ENCODE assay signal across 24 cellular contexts in genomic region chr10:127585519-127586023, GRCh38. TPM values are rescaled to one million over a fixed set of nuclear protein-coding genes. Genes with fewer than 3 reads are reported as not detected.
"Had no signal": no experiment of that assay in that cellular context is flagged by ENCODE, and none has a peak within 500 bp of the region (broad histone marks: within the 10 kb centered on the region; RNA-seq: fewer than 3 reads in every experiment).

No MANE protein-coding gene starts in this region.

- H3K36me3 ChIP-seq: ascending aorta, Peyer's patch, SJSA1 had no signal

- ATAC-seq: activated CD4-positive, CD25-positive, alpha-beta regulatory T cell treated with anti-CD3 and anti-CD28 coated beads, Interleukin-2, amount 50 U/mL, for 24 hours; activated CD8-positive, alpha-beta T cell treated with anti-CD3 and anti-CD28 coated beads for 36 hours; activated T-cell treated with anti-CD3 and anti-CD28 coated beads, Interleukin-2, amount 50 U/mL, for 72 hours; body of pancreas; SK-N-SH treated with all-trans-retinoic acid at 6 μM for 48 hours had no signal

- H3K4me3 ChIP-seq: ascending aorta, body of pancreas, Peyer's patch, SJSA1 had no signal

- H3K9me3 ChIP-seq: ascending aorta, body of pancreas, SJSA1 had no signal

- DNase-seq: activated CD4-positive, alpha-beta T cell treated with anti-CD3 and anti-CD28 coated beads for 4 hours; activated CD8-positive, alpha-beta memory T cell treated with anti-CD3 and anti-CD28 coated beads, Interleukin-2, amount 50 U/mL, for 4 hours; activated CD8-positive, alpha-beta T cell treated with anti-CD3 and anti-CD28 coated beads for 36 hours; activated naive CD4-positive, alpha-beta T cell treated with anti-CD3 and anti-CD28 coated beads, Interleukin-2, amount 50 U/mL, for 16 hours; activated T-cell treated with anti-CD3 and anti-CD28 coated beads, Interleukin-2, amount 50 U/mL, for 72 hours; body of pancreas; IMR-90; Kasumi-1; KBM-7; NCI-H146; NCI-H187 treated with DMSO at 0.1 percent for 48 hours; NCI-H2081 treated with DMSO at 0.1 percent for 48 hours; NCI-H446; NCI-H524; Peyer's patch; SHP77; SW 1271 had no signal

- H3K4me1 ChIP-seq: ascending aorta, body of pancreas, Peyer's patch, SJSA1 had no signal

- H3K27ac ChIP-seq: ascending aorta, body of pancreas, Peyer's patch, RWPE1, SJSA1 had no signal

- H3K27me3 ChIP-seq: ascending aorta, body of pancreas, Peyer's patch, SJSA1 had no signal

RNA-seq across cellular contexts. Expression of gene NPS, which starts 36.5 kb away (rescaled TPM):
- total RNA-seq: activated CD8-positive, alpha-beta T cell treated with anti-CD3 and anti-CD28 coated beads for 36 hours; activated T-cell treated with anti-CD3 and anti-CD28 coated beads, Interleukin-2, amount 50 U/mL, for 72 hours; activated T-helper 2 cell treated with anti-CD3 and anti-CD28 coated beads, Interferon-gamma antibody, Interleukin-2, Interleukin-4, amounts not matched to agents 10 μg/mL and 5 μg/mL and 100 μg/mL, durations not matched to agents 14 hours and 24 hours and 36 hours; ascending aorta; body of pancreas; IMR-90; Peyer's patch; SJSA1; T-helper 1 cell treated with Interleukin-12 subunit alpha and Interleukin-12 subunit beta and Interleukin-4 antibody, amounts not matched to agents 30 ng/mL and 1 ng/mL, for 36 hours had no signal
- polyA plus RNA-seq: IMR-90 had no signal
